8 cellular contexts compared by ENCODE assay signal in genomic region chr19:41263042-41263849, GRCh38. TPM values are rescaled to one million over a fixed set of nuclear protein-coding genes. Genes with fewer than 3 reads are reported as not detected.
A peak's percentile ranks its signal among the peaks of the same experiment; 100 is the strongest.
DNase-seq lines count a peak whose midpoint lies in the region; ATAC-seq lines count a peak whose summit lies in the region.

No MANE protein-coding gene starts in this region.

- peaks cover 41% of the 10 kb centered on the region for H3K79me2 ChIP-seq in GM23248 (ENCODE audit: insufficient read depth)

- no peaks in the 10 kb centered on the region for H3K27me3 ChIP-seq in GM23248 (replicated peaks; ENCODE audit: insufficient read depth)

- peak overlapping the region; percentile 79 for H3K4me3 ChIP-seq in GM23248

- H3K4me1 ChIP-seq in GM23248 (ENCODE audit: insufficient read depth) = peaks cover 13% of the 10 kb centered on the region; the same call in 1 of the 2 replicates

- H3K9ac ChIP-seq in GM23248 = peak overlapping the region; percentile 97

- ATAC-seq in left colon = peak; percentile 38

- WGBS in GM23248 (ENCODE audit: low coverage in 1 of 2, low lambda C conversion rate in 2 of 2, missing lambda C conversion rate in 2 of 2), 2 experiments = 1 to 2% methylated on average over 46 of the region's 46 CpGs

- peak overlapping the region; percentile 99 for H3K27ac ChIP-seq in GM23248
- peak overlapping the region; percentile 97 for H3K27ac ChIP-seq in caudate nucleus (ENCODE audit: low read depth, low read length)

- H3K4me2 ChIP-seq in GM23248 (ENCODE audit: unreplicated experiment) = peak overlapping the region; percentile 87

- intact Hi-C loops in left colon (cut with DNase I, micrococcal nuclease) = loop anchor here in 1 of 2 donors (5.0 kb wide), 1 partner anchor 61 kb away; no protein-coding TSS in a partner anchor

- no peaks in the 10 kb centered on the region for H3K9me3 ChIP-seq in GM23248 (ENCODE audit: low read depth)

- in situ Hi-C loops in GM23248 (cut with MboI) = no loop called here

- H2AFZ ChIP-seq in GM23248 = peak overlapping the region; percentile 8

- H3K9me2 ChIP-seq in GM23248 (ENCODE audit: insufficient read depth) = no peaks in the 10 kb centered on the region

- H3K36me3 ChIP-seq in GM23248 (ENCODE audit: low read depth) = peaks cover 36% of the 10 kb centered on the region

- peaks cover 39% of the 10 kb centered on the region for H3F3A ChIP-seq in GM23248 (ENCODE audit: insufficient read depth)

- H4K20me1 ChIP-seq in GM23248 (ENCODE audit: insufficient read depth) = no peaks in the 10 kb centered on the region

- DNase-seq in EL (peak; percentile 69), GM23248 (peak; percentile 93), NCI-H146 (lab: John Stamatoyannopoulos, UW) (peak; percentile 87), caudate nucleus (lab: John Stamatoyannopoulos, UW) (peak in 53 of 61 donors; percentile 24 to 96 (median 72)), left colon (peak; percentile 76 to 79), cerebellar cortex (ENCODE audit: low spot score) (no peak)
- DNase-seq in activated CD4-positive, CD25-positive, alpha-beta regulatory T cell (lab: John Stamatoyannopoulos, UW) = peak; percentile 34 to 56 (median 52)
- DNase-seq in stimulated activated CD4-positive, alpha-beta T cell treated with anti-CD3 and anti-CD28 coated beads, Interleukin-2, amount 100 ng/mL, for 4 hours (ENCODE audit: low read depth) = peak; percentile 61

RNA-seq across cellular contexts. Expression of gene HNRNPUL1, which starts 0.9 kb away (rescaled TPM):
- 107 and 111 TPM in 2 replicates for total RNA-seq in GM23248 (2014; rRNA removed; shearing (Covaris generic))
- 105 and 112 TPM in 2 replicates for polyA plus RNA-seq in GM23248 (2016; fragmentation: Nextera tagmentation; extraction: Ambion mirVana)
- total RNA-seq in left colon = 100 to 1,000 TPM; 162 to 172 TPM

RNA-seq across cellular contexts. Expression of gene AXL, which starts 44.2 kb away (rescaled TPM):
- 401 and 421 TPM in 2 replicates for total RNA-seq in GM23248 (2014; rRNA removed; shearing (Covaris generic))
- 340 and 348 TPM in 2 replicates for polyA plus RNA-seq in GM23248 (2016; fragmentation: Nextera tagmentation; extraction: Ambion mirVana)
- total RNA-seq in left colon = 10 to 100 TPM in 1 of 2 donors, 1 to 10 TPM in 1; 6.3 to 27.4 TPM

RNA-seq across cellular contexts. Expression of gene CCDC97, which starts 46.7 kb away (rescaled TPM):
- 5.2 and 5.9 TPM in 2 replicates for total RNA-seq in GM23248 (2014; rRNA removed; shearing (Covaris generic))
- 11.4 and 12.3 TPM in 2 replicates for polyA plus RNA-seq in GM23248 (2016; fragmentation: Nextera tagmentation; extraction: Ambion mirVana)
- 10 to 100 TPM; 24.1 to 26.3 TPM for total RNA-seq in left colon

Comparison
In these comparisons a context has a peak if more than half of its experiments do, and no peak if none do; other contexts are left out.
1. RNA of gene AXL, which starts 44.2 kb away (total RNA-seq): 401 to 421 TPM in GM23248; 6.3 to 27.4 TPM in left colon; every median in the first group is over 10 times any median in the second.